13 cellular contexts compared by ENCODE assay signal in genomic region chrX:134670241-134670811, GRCh38. TPM values are rescaled to one million over a fixed set of nuclear protein-coding genes. Genes with fewer than 3 reads are reported as not detected.
DNase-seq lines count a peak whose midpoint lies in the region; ATAC-seq, FAIRE-seq and TF ChIP-seq lines count a peak whose summit lies in the region.
"Had no signal": no experiment of that assay in that cellular context is flagged by ENCODE, and none has a peak within 500 bp of the region (broad histone marks: within the 10 kb centered on the region; RNA-seq: fewer than 3 reads in every experiment).

No MANE protein-coding gene starts in this region.

- H3K36me3 ChIP-seq in HEK293 (ENCODE audit: control insufficient read depth in 2 of 2, insufficient read depth in 1 of 2, low read length in 2 of 2) = no peaks in the 10 kb centered on the region
- H3K36me3 ChIP-seq: ascending aorta, spleen had no signal

- no peak for TF ChIP-seq POLR2A in A549 (IDR thresholded peaks at IDR 0.05; ENCODE audit: low read length)

- H3K4me2 ChIP-seq in A549 = peak overlapping the region; percentile 68

- peak overlapping the region; percentile 97 to 98 for H3K27ac ChIP-seq in A549
- H3K27ac ChIP-seq in HEK293 (ENCODE audit: extremely low read depth, low read depth, low read length) = no peak overlapping the region
- H3K27ac ChIP-seq in substantia nigra (ENCODE audit: low read depth, low read length, poor library complexity, severe bottlenecking) = no peak overlapping the region

- DNase-seq in A549 (ENCODE audit: low read depth in 1 of 2, low spot score in 1 of 2) (peak; percentile 78 to 94), amniotic epithelial cell (ENCODE audit: low read depth) (peak; percentile 67), islet precursor cell (peak; percentile 84), DMS114 treated with DMSO at 0.1 percent for 48 hours (lab: John Stamatoyannopoulos, UW; ENCODE audit: unreplicated experiment) (no peak), substantia nigra (lab: John Stamatoyannopoulos, UW) (no peak), foreskin melanocyte (no peak)
- DNase-seq in activated CD4-positive, alpha-beta T cell treated with anti-CD3 and anti-CD28 coated beads, Interleukin-2, amount 50 U/mL, for 4 hours = no peak
- DNase-seq: activated CD4-positive, CD25-positive, alpha-beta regulatory T cell; CD4-positive, alpha-beta T cell; NCI-H345; spleen had no signal

- peak; percentile 10 to 43; a peak in 2 of 5 replicates for TF ChIP-seq RAD21 in A549 (conservative IDR thresholded peaks at IDR 0.05 in 1 of 2, IDR thresholded peaks at IDR 0.05 in 1 of 2)

- WGBS in A549 (ENCODE audit: missing lambda C conversion rate) = 0% methylated on average over 1 of the region's 1 CpG

- CTCF ChIA-PET in A549 (lab: Yijun Ruan, JAX) = interaction anchor here (1.3 to 2.0 kb wide), 3 partner anchors 24 to 83 kb away, joined by 4 to 10 read pairs (median 5); no protein-coding TSS in a partner anchor
- CTCF ChIA-PET in HEK293 (lab: Yijun Ruan, JAX) = interaction anchor here (0.6 kb wide), 1 partner anchor 77 kb away, joined by 3 read pairs; no protein-coding TSS in a partner anchor

- FAIRE-seq in A549 (lab: Jason Lieb, UNC) = peak; percentile 99

- TF ChIP-seq CTCF in A549 (IDR thresholded peaks at IDR 0.05) (no peak), HEK293 (tag by site-specific recombination; IDR thresholded peaks at IDR 0.05) (no peak)

- H3K4me1 ChIP-seq in A549 = peaks cover 34% of the 10 kb centered on the region
- no peaks in the 10 kb centered on the region for H3K4me1 ChIP-seq in HEK293 (ENCODE audit: control insufficient read depth, insufficient read depth, low read length)
- H3K4me1 ChIP-seq: ascending aorta, spleen had no signal

- ATAC-seq in A549 = peak; percentile 91

- H3K9me3 ChIP-seq in A549 (peaks cover 10% of the 10 kb centered on the region; the same call in 2 of the 3 replicates), HEK293 (ENCODE audit: control insufficient read depth, insufficient read depth, low read depth, low read length) (no peaks in the 10 kb centered on the region)
- H3K9me3 ChIP-seq: ascending aorta, spleen had no signal

- POLR2A ChIA-PET in A549 (lab: Yijun Ruan, JAX) = interaction anchor here (0.7 to 1.8 kb wide), 9 partner anchors 48 to 128 kb away, joined by 3 to 10 read pairs (median 6); no protein-coding TSS in a partner anchor
- POLR2A ChIA-PET in HEK293 (lab: Yijun Ruan, JAX) = no interaction called here

- no peak overlapping the region for H3K4me3 ChIP-seq in A549
- H3K4me3 ChIP-seq in HEK293 (ENCODE audit: low read depth, low read length) = no peak overlapping the region
- H3K4me3 ChIP-seq: ascending aorta, spleen had no signal

- TF ChIP-seq EP300 in A549 (IDR thresholded peaks at IDR 0.05) = peak; percentile 63 to 78; a peak in 4 of 5 replicates

TF ChIP-seq in A549, 52 proteins besides CTCF, POLR2A, EP300 and RAD21 (continues in another document):
- TF ChIP-seq ZFP36 (IDR thresholded peaks at IDR 0.05; ENCODE audit: borderline replicate concordance, partially characterized antibody) (no peak), ZSCAN20 (CRISPR knock-in tag; IDR thresholded peaks at IDR 0.05) (no peak), MYC (IDR thresholded peaks at IDR 0.05; ENCODE audit: borderline replicate concordance, low read length) (no peak), EHF (CRISPR knock-in tag; IDR thresholded peaks at IDR 0.05) (no peak), HDAC2 (IDR thresholded peaks at IDR 0.05) (no peak), KDM1A (IDR thresholded peaks at IDR 0.05; ENCODE audit: low read depth) (no peak), ESRRA (IDR thresholded peaks at IDR 0.05; ENCODE audit: borderline replicate concordance, low read length) (no peak), CBX8 (IDR thresholded peaks at IDR 0.05) (no peak), RARB (CRISPR knock-in tag; IDR thresholded peaks at IDR 0.05) (no peak), ELK1 (IDR thresholded peaks at IDR 0.05; ENCODE audit: low read depth, low read length) (no peak), MAZ (IDR thresholded peaks at IDR 0.05; ENCODE audit: borderline replicate concordance, low read depth, low read length) (no peak), MAX (IDR thresholded peaks at IDR 0.05) (peak; percentile 46), JUNB (IDR thresholded peaks at IDR 0.05) (0 out of 2 replicates have a peak, but pooled peaks have one; percentile 58), NPAS2 (CRISPR knock-in tag; IDR thresholded peaks at IDR 0.05; ENCODE audit: borderline replicate concordance) (no peak), RCOR1 (IDR thresholded peaks at IDR 0.05; ENCODE audit: low read depth, low read length) (no peak), RNF2 (IDR thresholded peaks at IDR 0.05; ENCODE audit: borderline replicate concordance, low read depth) (no peak)

TF ChIP-seq in HEK293, 187 proteins besides CTCF, POLR2A, EP300 and RAD21:
- TF ChIP-seq ZFHX2 (tag by site-specific recombination; conservative IDR thresholded peaks at IDR 0.05) (0 out of 2 replicates have a peak, but pooled peaks have one; percentile 8), ZNF664 (tag by site-specific recombination; IDR thresholded peaks at IDR 0.05) (no peak), ZNF23 (tag by site-specific recombination; IDR thresholded peaks at IDR 0.05; ENCODE audit: borderline replicate concordance) (no peak)

RNA-seq across cellular contexts. Expression of gene PLAC1, which starts 12.1 kb away (rescaled TPM):
- polyA plus RNA-seq in A549 (2011; rRNA removed) = 2.6 and 2.9 TPM in 2 replicates
- polyA plus RNA-seq in A549 (2012; cell fraction: cytosol; rRNA removed) = 2.1 and 2.4 TPM in 2 replicates
- 2.8 and 3.3 TPM in 2 replicates for polyA plus RNA-seq in A549 (2012; cell fraction: nucleus; rRNA removed)
- polyA plus RNA-seq in A549 (2017; fragmentation: RNase III; extraction: RNeasy Plus Mini Kit Qiagen cat#74134 plus additional on column Dnase treatment) = 0.79 to 1.4 TPM (median 0.87 TPM) in 3 replicates
- polyA minus RNA-seq in A549 (2011; rRNA and poly(A)+ RNA removed) = 1.7 and 2.0 TPM in 2 replicates
- polyA plus RNA-seq: spleen had no signal

Comparison
In these comparisons a context has a peak if more than half of its experiments do, and no peak if none do; other contexts are left out.
1. DNase-seq: peak in A549 (2 of 2), amniotic epithelial cell (single experiment) and islet precursor cell (single experiment); none in activated CD4-positive, alpha-beta T cell treated with anti-CD3 and anti-CD28 coated beads, Interleukin-2, amount 50 U/mL, for 4 hours (0 of 2), DMS114 treated with DMSO at 0.1 percent for 48 hours (single experiment), substantia nigra (0 of 49) and foreskin melanocyte (single experiment).
2. H3K27ac ChIP-seq: peak in A549 (2 of 2); none in HEK293 (single experiment) and substantia nigra (single experiment).